In the genomic region with DNA sequence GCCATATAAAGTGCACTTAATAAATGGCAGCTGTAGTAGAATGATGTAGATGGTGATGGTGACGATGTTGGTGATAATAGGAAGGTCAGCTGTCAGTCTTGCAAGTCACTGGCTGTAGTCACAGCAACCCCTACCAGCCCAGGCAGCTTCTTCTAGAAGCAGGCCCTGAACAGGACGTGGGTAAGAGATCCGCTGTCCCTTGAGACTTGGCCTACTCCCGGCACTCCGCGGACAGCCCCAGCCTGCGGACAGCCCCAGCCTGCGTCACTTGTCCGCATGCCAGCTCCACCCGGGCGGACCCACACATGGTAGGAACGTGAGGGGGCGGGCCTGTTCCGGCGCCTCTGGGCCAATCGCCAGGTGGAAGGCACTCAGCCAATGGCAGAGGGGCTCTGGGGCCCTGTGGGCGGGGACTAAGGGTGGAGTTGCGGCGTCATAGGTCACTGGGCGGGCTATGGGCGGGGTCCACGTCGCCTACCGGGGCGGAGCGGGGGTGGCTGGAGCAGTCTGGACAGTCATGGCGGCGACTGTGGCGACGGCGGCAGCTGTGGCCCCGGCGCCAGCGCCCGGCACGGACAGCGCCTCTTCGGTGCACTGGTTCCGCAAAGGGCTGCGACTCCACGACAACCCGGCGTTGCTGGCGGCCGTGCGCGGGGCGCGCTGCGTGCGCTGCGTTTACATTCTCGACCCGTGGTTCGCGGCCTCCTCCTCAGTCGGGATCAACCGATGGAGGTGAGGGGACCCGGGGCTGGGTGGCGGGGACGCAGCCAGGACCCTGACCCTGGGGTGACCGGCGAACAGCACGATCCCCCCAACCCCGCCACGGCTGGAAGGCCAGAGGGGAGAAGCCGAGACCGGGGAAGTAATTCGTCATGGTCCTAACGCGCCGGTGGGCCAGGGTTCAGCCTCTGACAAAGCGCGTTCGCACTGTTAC, we compare ENCODE assay signal across 1 cellular context.
A peak's percentile ranks its signal among the peaks of the same experiment; 100 is the strongest.
TF ChIP-seq lines count a peak whose summit lies in the region.

A gene (plus strand): TSS at position 502 of the 934 bp plus-strand sequence. CDS start 16 bp downstream, at position 518.

TF ChIP-seq in K562, 482 proteins besides CTCF, POLR2A, EP300 and RAD21 (continued from another document):
- TF ChIP-seq SMC3 (conservative IDR thresholded peaks at IDR 0.05; ENCODE audit: insufficient read depth, low read depth, low read length) (no peak), BCOR (IDR thresholded peaks at IDR 0.05) (peak; percentile 56; the same call in 1 of the 2 replicates), ZNF57 (CRISPR knock-in tag; IDR thresholded peaks at IDR 0.05) (no peak), MECOM (CRISPR knock-in tag; IDR thresholded peaks at IDR 0.05) (no peak), KDM5B (IDR thresholded peaks at IDR 0.05; ENCODE audit: insufficient replicate concordance, low read depth, low read length) (peak; percentile 94), ATF1 (CRISPR knock-in tag; IDR thresholded peaks at IDR 0.05) (peak; percentile 45), ATF1 (tag; IDR thresholded peaks at IDR 0.05) (peak; percentile 95), ZNF140 (CRISPR knock-in tag; IDR thresholded peaks at IDR 0.05) (no peak), ETV5 (CRISPR knock-in tag; IDR thresholded peaks at IDR 0.05; ENCODE audit: low read depth) (peak; percentile 65), ZNF551 (CRISPR knock-in tag; IDR thresholded peaks at IDR 0.05) (no peak), MTF1 (CRISPR knock-in tag; IDR thresholded peaks at IDR 0.05; ENCODE audit: borderline replicate concordance) (no peak), FOXK1 (CRISPR knock-in tag; IDR thresholded peaks at IDR 0.05; ENCODE audit: borderline replicate concordance) (0 out of 2 replicates have a peak, but pooled peaks have one; percentile 58), ETV1 (tag; conservative IDR thresholded peaks at IDR 0.05; ENCODE audit: low read depth) (no peak), RFX1 (IDR thresholded peaks at IDR 0.05) (peak; percentile 86), SIN3A (IDR thresholded peaks at IDR 0.05; ENCODE audit: borderline replicate concordance in 2 of 2, control insufficient read depth in 1 of 2, low read depth in 2 of 2, low read length in 2 of 2) (peak in 1 of 2 experiments; percentile 61; a peak in 1 of 4 replicates), KLF1 (tag; IDR thresholded peaks at IDR 0.05) (peak; percentile 22; the same call in 1 of the 2 replicates), HMGN3 (IDR thresholded peaks at IDR 0.05; ENCODE audit: borderline replicate concordance, extremely low read depth, insufficient read length, low read depth, low read length) (peak; percentile 84), GTF2E2 (tag; IDR thresholded peaks at IDR 0.05) (no peak), RBM34 (IDR thresholded peaks at IDR 0.05; ENCODE audit: borderline replicate concordance, insufficient read depth, low read length) (no peak), ZNF282 (CRISPR knock-in tag; IDR thresholded peaks at IDR 0.05) (peak; percentile 93), KHSRP (IDR thresholded peaks at IDR 0.05) (no peak)
- TF ChIP-seq, protein P1, sequence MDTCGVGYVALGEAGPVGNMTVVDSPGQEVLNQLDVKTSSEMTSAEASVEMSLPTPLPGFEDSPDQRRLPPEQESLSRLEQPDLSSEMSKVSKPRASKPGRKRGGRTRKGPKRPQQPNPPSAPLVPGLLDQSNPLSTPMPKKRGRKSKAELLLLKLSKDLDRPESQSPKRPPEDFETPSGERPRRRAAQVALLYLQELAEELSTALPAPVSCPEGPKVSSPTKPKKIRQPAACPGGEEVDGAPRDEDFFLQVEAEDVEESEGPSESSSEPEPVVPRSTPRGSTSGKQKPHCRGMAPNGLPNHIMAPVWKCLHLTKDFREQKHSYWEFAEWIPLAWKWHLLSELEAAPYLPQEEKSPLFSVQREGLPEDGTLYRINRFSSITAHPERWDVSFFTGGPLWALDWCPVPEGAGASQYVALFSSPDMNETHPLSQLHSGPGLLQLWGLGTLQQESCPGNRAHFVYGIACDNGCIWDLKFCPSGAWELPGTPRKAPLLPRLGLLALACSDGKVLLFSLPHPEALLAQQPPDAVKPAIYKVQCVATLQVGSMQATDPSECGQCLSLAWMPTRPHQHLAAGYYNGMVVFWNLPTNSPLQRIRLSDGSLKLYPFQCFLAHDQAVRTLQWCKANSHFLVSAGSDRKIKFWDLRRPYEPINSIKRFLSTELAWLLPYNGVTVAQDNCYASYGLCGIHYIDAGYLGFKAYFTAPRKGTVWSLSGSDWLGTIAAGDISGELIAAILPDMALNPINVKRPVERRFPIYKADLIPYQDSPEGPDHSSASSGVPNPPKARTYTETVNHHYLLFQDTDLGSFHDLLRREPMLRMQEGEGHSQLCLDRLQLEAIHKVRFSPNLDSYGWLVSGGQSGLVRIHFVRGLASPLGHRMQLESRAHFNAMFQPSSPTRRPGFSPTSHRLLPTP (IDR thresholded peaks at IDR 0.05; ENCODE audit: borderline replicate concordance, extremely low read depth, insufficient read length) = no peak
- TF ChIP-seq, protein P2, sequence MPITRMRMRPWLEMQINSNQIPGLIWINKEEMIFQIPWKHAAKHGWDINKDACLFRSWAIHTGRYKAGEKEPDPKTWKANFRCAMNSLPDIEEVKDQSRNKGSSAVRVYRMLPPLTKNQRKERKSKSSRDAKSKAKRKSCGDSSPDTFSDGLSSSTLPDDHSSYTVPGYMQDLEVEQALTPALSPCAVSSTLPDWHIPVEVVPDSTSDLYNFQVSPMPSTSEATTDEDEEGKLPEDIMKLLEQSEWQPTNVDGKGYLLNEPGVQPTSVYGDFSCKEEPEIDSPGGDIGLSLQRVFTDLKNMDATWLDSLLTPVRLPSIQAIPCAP (CRISPR knock-in tag; IDR thresholded peaks at IDR 0.05; ENCODE audit: borderline replicate concordance) = peak; percentile 20; the same call in 1 of the 2 replicates
- TF ChIP-seq, protein P3, sequence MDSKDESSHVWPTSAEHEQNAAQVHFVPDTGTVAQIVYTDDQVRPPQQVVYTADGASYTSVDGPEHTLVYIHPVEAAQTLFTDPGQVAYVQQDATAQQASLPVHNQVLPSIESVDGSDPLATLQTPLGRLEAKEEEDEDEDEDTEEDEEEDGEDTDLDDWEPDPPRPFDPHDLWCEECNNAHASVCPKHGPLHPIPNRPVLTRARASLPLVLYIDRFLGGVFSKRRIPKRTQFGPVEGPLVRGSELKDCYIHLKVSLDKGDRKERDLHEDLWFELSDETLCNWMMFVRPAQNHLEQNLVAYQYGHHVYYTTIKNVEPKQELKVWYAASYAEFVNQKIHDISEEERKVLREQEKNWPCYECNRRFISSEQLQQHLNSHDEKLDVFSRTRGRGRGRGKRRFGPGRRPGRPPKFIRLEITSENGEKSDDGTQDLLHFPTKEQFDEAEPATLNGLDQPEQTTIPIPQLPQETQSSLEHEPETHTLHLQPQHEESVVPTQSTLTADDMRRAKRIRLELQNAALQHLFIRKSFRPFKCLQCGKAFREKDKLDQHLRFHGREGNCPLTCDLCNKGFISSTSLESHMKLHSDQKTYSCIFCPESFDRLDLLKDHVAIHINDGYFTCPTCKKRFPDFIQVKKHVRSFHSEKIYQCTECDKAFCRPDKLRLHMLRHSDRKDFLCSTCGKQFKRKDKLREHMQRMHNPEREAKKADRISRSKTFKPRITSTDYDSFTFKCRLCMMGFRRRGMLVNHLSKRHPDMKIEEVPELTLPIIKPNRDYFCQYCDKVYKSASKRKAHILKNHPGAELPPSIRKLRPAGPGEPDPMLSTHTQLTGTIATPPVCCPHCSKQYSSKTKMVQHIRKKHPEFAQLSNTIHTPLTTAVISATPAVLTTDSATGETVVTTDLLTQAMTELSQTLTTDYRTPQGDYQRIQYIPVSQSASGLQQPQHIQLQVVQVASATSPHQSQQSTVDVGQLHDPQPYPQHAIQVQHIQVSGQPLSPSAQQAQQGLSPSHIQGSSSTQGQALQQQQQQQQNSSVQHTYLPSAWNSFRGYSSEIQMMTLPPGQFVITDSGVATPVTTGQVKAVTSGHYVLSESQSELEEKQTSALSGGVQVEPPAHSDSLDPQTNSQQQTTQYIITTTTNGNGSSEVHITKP (IDR thresholded peaks at IDR 0.05; ENCODE audit: partially characterized antibody) = peak; percentile 85
